Comparison of ENCODE assay signal across 8 cellular contexts in genomic region chr21:38925923-38926322, GRCh38.
DNase-seq lines count a peak whose midpoint lies in the region; ATAC-seq and TF ChIP-seq lines count a peak whose summit lies in the region.

No MANE protein-coding gene starts in this region.

- DNase-seq in CD14-positive monocyte (ENCODE audit: low spot score) (no peak), OCI-LY7 (ENCODE audit: low spot score) (no peak), esophagus squamous epithelium (lab: John Stamatoyannopoulos, UW) (no peak), osteoblast (ENCODE audit: insufficient read length, low spot score, missing footprints) (peak; percentile 89), NK-92 (lab: John Stamatoyannopoulos, UW; ENCODE audit: unreplicated experiment) (no peak)
- DNase-seq in CD8-positive, alpha-beta T cell, result no peak
- no peak for DNase-seq in CD8-positive, alpha-beta memory T cell

- peaks cover 4 to 11% (median 8%) of the 10 kb centered on the region in 7 donors for H3K9me3 Mint-ChIP-seq in CD14-positive monocyte
- peaks cover 3% of the 10 kb centered on the region for H3K9me3 Mint-ChIP-seq in CD8-positive, alpha-beta T cell
- H3K9me3 Mint-ChIP-seq in CD8-positive, alpha-beta memory T cell, result peaks cover 0 to 7% (median 3%) of the 10 kb centered on the region in 5 donors

- H3K36me3 ChIP-seq in OCI-LY7 (ENCODE audit: insufficient read depth, low read length), result no peaks in the 10 kb centered on the region
- no peaks in the 10 kb centered on the region for H3K36me3 ChIP-seq in esophagus squamous epithelium
- H3K36me3 ChIP-seq in osteoblast (ENCODE audit: insufficient read depth, low read length), result no peaks in the 10 kb centered on the region
- H3K36me3 ChIP-seq in CD8-positive, alpha-beta T cell (ENCODE audit: insufficient read depth, low read length), result no peaks in the 10 kb centered on the region
- no peaks in the 10 kb centered on the region for H3K36me3 ChIP-seq in CD8-positive, alpha-beta memory T cell (ENCODE audit: insufficient read depth, low read length)

- H3K79me2 ChIP-seq in OCI-LY7 (ENCODE audit: insufficient read depth, low read depth, low read length) (no peaks in the 10 kb centered on the region), osteoblast (ENCODE audit: insufficient read depth, low read length) (no peaks in the 10 kb centered on the region)

- H4K20me1 ChIP-seq in OCI-LY7 (ENCODE audit: insufficient read depth, low read length) (no peaks in the 10 kb centered on the region), osteoblast (ENCODE audit: insufficient read depth, low read length) (no peaks in the 10 kb centered on the region)

- POLR2A ChIA-PET in OCI-LY7 (lab: Charles Lee), result interaction anchor here (0.5 to 0.8 kb wide), 2 partner anchors 11 to 19 kb away, joined by 3 read pairs; no protein-coding TSS in a partner anchor
- POLR2A ChIA-PET in CD8-positive, alpha-beta T cell (lab: Charles Lee), result no interaction called here
- POLR2A ChIA-PET in CD8-positive, alpha-beta memory T cell (lab: Charles Lee), result no interaction called here

- no peak for ATAC-seq in CD8-positive, alpha-beta T cell
- ATAC-seq in GM21619 (IDR thresholded peaks at IDR 0.05; ENCODE audit: unreplicated experiment), result no peak

- peak overlapping the region; percentile 81 to 95 (median 86) for H3K27ac Mint-ChIP-seq in CD14-positive monocyte
- no peak overlapping the region for H3K27ac Mint-ChIP-seq in CD8-positive, alpha-beta T cell
- H3K27ac Mint-ChIP-seq in CD8-positive, alpha-beta memory T cell, result peak overlapping the region in 1 of 8 donors; percentile 44

- H3K4me2 ChIP-seq in OCI-LY7 (ENCODE audit: low read length), result 0 out of 2 replicates have a peak overlapping the region, but pooled peaks have one; percentile 7
- H3K4me2 ChIP-seq in osteoblast (ENCODE audit: insufficient read depth, low read length), result peak overlapping the region; percentile 67

- H3K4me3 Mint-ChIP-seq in CD14-positive monocyte, result peak overlapping the region; percentile 85 to 96
- no peak overlapping the region for H3K4me3 Mint-ChIP-seq in CD8-positive, alpha-beta T cell
- no peak overlapping the region for H3K4me3 Mint-ChIP-seq in CD8-positive, alpha-beta memory T cell

- peaks cover 44% of the 10 kb centered on the region for H3K4me1 Mint-ChIP-seq in CD14-positive monocyte
- H3K4me1 Mint-ChIP-seq in CD8-positive, alpha-beta T cell (ENCODE audit: low read depth), result no peaks in the 10 kb centered on the region
- peaks cover 0 to 5% (median 0%) of the 10 kb centered on the region in 3 donors for H3K4me1 Mint-ChIP-seq in CD8-positive, alpha-beta memory T cell

- CTCF ChIA-PET in OCI-LY7 (lab: Charles Lee; ENCODE audit: unreplicated experiment), result no interaction called here
- CTCF ChIA-PET in CD8-positive, alpha-beta T cell (lab: Charles Lee), result no interaction called here
- CTCF ChIA-PET in CD8-positive, alpha-beta memory T cell (lab: Charles Lee), result no interaction called here

- H3K27me3 ChIP-seq in esophagus squamous epithelium, result no peaks in the 10 kb centered on the region
- no peaks in the 10 kb centered on the region for H3K27me3 ChIP-seq in osteoblast (ENCODE audit: insufficient read depth, low read length)
- H3K27me3 ChIP-seq in CD8-positive, alpha-beta T cell (ENCODE audit: insufficient read depth, low read length), result no peaks in the 10 kb centered on the region
- no peaks in the 10 kb centered on the region for H3K27me3 ChIP-seq in CD8-positive, alpha-beta memory T cell (ENCODE audit: insufficient read depth, low read length, poor library complexity, severe bottlenecking)

- intact Hi-C loops in CD14-positive monocyte (cut with micrococcal nuclease) (no loop called here), OCI-LY7 (cut with micrococcal nuclease; ENCODE audit: unreplicated experiment) (no loop called here), esophagus squamous epithelium (cut with DNase I) (loop anchor here (10.0 kb wide), 1 partner anchor 59 kb away; no protein-coding TSS in a partner anchor)
- intact Hi-C loops in CD8-positive, alpha-beta T cell (cut with DNase I, micrococcal nuclease), result no loop called here

- 0 to 3% methylated on average over 5 of the region's 7 CpGs for WGBS in esophagus squamous epithelium, 2 donors

- peak in 1 of 4 donors; percentile 30 for TF ChIP-seq POLR2A in esophagus squamous epithelium (IDR thresholded peaks at IDR 0.05)

- H3K27ac ChIP-seq in OCI-LY7 (ENCODE audit: low read depth, low read length, poor library complexity, severe bottlenecking), result no peak overlapping the region
- H3K27ac ChIP-seq in esophagus squamous epithelium, result peak overlapping the region; percentile 62 to 83 (median 80)
- H3K27ac ChIP-seq in osteoblast (ENCODE audit: low read depth, low read length), result peak overlapping the region; percentile 24
- H3K27ac ChIP-seq in CD8-positive, alpha-beta T cell (ENCODE audit: low read depth, low read length), result no peak overlapping the region
- no peak overlapping the region for H3K27ac ChIP-seq in CD8-positive, alpha-beta memory T cell (ENCODE audit: low read depth, low read length)

- TF ChIP-seq CTCF in CD14-positive monocyte (IDR thresholded peaks at IDR 0.05), result no peak
- no peak for TF ChIP-seq CTCF in OCI-LY7 (conservative IDR thresholded peaks at IDR 0.05; ENCODE audit: low read length)
- no peak for TF ChIP-seq CTCF in esophagus squamous epithelium (IDR thresholded peaks at IDR 0.05)
- no peak for TF ChIP-seq CTCF in osteoblast (IDR thresholded peaks at IDR 0.05; ENCODE audit: extremely low read depth, low read depth, low read length)
- no peak for TF ChIP-seq CTCF in CD8-positive, alpha-beta T cell (IDR thresholded peaks at IDR 0.05)

- H3K4me1 ChIP-seq in OCI-LY7 (ENCODE audit: insufficient read depth, low read length, poor library complexity, severe bottlenecking) (no peaks in the 10 kb centered on the region), esophagus squamous epithelium (peaks cover 11 to 38% (median 17%) of the 10 kb centered on the region in 3 donors), osteoblast (ENCODE audit: insufficient read depth, low read length) (peaks cover 13% of the 10 kb centered on the region)
- no peaks in the 10 kb centered on the region for H3K4me1 ChIP-seq in CD8-positive, alpha-beta T cell (ENCODE audit: insufficient read depth, low read length)
- no peaks in the 10 kb centered on the region for H3K4me1 ChIP-seq in CD8-positive, alpha-beta memory T cell (ENCODE audit: insufficient read depth, low read length)

- H3K9me2 ChIP-seq in OCI-LY7 (ENCODE audit: insufficient read depth, low read length), result no peaks in the 10 kb centered on the region

- H3K9me3 ChIP-seq in OCI-LY7 (ENCODE audit: low read length), result no peaks in the 10 kb centered on the region
- H3K9me3 ChIP-seq in esophagus squamous epithelium, result no peaks in the 10 kb centered on the region
- peaks cover 6% of the 10 kb centered on the region for H3K9me3 ChIP-seq in osteoblast (ENCODE audit: low read depth, low read length)
- H3K9me3 ChIP-seq in CD8-positive, alpha-beta T cell (ENCODE audit: low read length), result no peaks in the 10 kb centered on the region
- H3K9me3 ChIP-seq in CD8-positive, alpha-beta memory T cell (ENCODE audit: low read length), result no peaks in the 10 kb centered on the region

- no peak overlapping the region for H3K4me3 ChIP-seq in OCI-LY7 (ENCODE audit: low read depth, low read length, poor library complexity, severe bottlenecking)
- peak overlapping the region in 3 of 4 donors; percentile 24 to 55 (median 28) for H3K4me3 ChIP-seq in esophagus squamous epithelium
- H3K4me3 ChIP-seq in osteoblast (ENCODE audit: insufficient read depth, low read length), result peak overlapping the region; percentile 19
- H3K4me3 ChIP-seq in CD8-positive, alpha-beta T cell (ENCODE audit: low read depth, low read length), result no peak overlapping the region
- no peak overlapping the region for H3K4me3 ChIP-seq in CD8-positive, alpha-beta memory T cell (ENCODE audit: low read length)

- BruUV-seq in OCI-LY7 (replicated peaks; lab: Mats Ljungman, UMichigan), result no TSS peak

- H2AFZ ChIP-seq in OCI-LY7 (ENCODE audit: low read length) (peak overlapping the region; percentile 53; the same call in 1 of the 2 replicates), osteoblast (ENCODE audit: low read length) (no peak overlapping the region)

- H3K27me3 Mint-ChIP-seq in CD14-positive monocyte (ENCODE audit: low read depth in 3 of 3), result no peaks in the 10 kb centered on the region
- H3K27me3 Mint-ChIP-seq in CD8-positive, alpha-beta T cell (ENCODE audit: low read depth), result peaks cover 13% of the 10 kb centered on the region
- H3K27me3 Mint-ChIP-seq in CD8-positive, alpha-beta memory T cell, result peaks cover 9 to 34% of the 10 kb centered on the region in 2 donors

- H3K36me3 Mint-ChIP-seq in CD14-positive monocyte, result peaks cover 8 to 10% of the 10 kb centered on the region in 2 donors
- H3K36me3 Mint-ChIP-seq in CD8-positive, alpha-beta T cell, result no peaks in the 10 kb centered on the region
- no peaks in the 10 kb centered on the region for H3K36me3 Mint-ChIP-seq in CD8-positive, alpha-beta memory T cell

Comparison
In these comparisons a context has a peak if more than half of its experiments do, and no peak if none do; other contexts are left out.
1. H3K4me3 Mint-ChIP-seq: peak in CD14-positive monocyte (2 of 2); none in CD8-positive, alpha-beta T cell (single experiment) and CD8-positive, alpha-beta memory T cell (0 of 7).
2. H3K27ac ChIP-seq: peak in esophagus squamous epithelium (4 of 4) and osteoblast (single experiment); none in OCI-LY7 (single experiment), CD8-positive, alpha-beta T cell (single experiment) and CD8-positive, alpha-beta memory T cell (single experiment).
3. H3K4me3 ChIP-seq: peak in esophagus squamous epithelium (3 of 4) and osteoblast (single experiment); none in OCI-LY7 (single experiment), CD8-positive, alpha-beta T cell (single experiment) and CD8-positive, alpha-beta memory T cell (single experiment).